Comparison of ENCODE assay signal across 7 cellular contexts in genomic region chr6:6711832-6712231, GRCh38.
A peak's percentile ranks its signal among the peaks of the same experiment; 100 is the strongest.
DNase-seq lines count a peak whose midpoint lies in the region; ATAC-seq and TF ChIP-seq lines count a peak whose summit lies in the region.

No MANE protein-coding gene starts in this region.

- no peak overlapping the region for H2BK15ac ChIP-seq in IMR-90 (ENCODE audit: low read depth, low read length)

- no peak overlapping the region for H4K5ac ChIP-seq in IMR-90 (ENCODE audit: low read depth, low read length)

- no peaks in the 10 kb centered on the region for H4K20me1 ChIP-seq in IMR-90 (ENCODE audit: insufficient read depth, low read length)

- H3K27me3 ChIP-seq in IMR-90 (ENCODE audit: control insufficient read depth, insufficient read depth, low read length), result peaks cover 6% of the 10 kb centered on the region; the same call in 1 of the 2 replicates

- H3K9me3 ChIP-seq in IMR-90 (ENCODE audit: control insufficient read depth, insufficient read depth, low read length), result no peaks in the 10 kb centered on the region

- dilution Hi-C loops in IMR-90 (cut with HindIII; ENCODE audit: low sequenced_read_pairs, unreplicated experiment), result no loop called here

- H2BK120ac ChIP-seq in IMR-90 (ENCODE audit: low read depth, low read length), result no peak overlapping the region; the same call in 1 of the 2 replicates

- H3K4me1 ChIP-seq in IMR-90 (ENCODE audit: control insufficient read depth, insufficient read depth, low read length), result peaks cover 18% of the 10 kb centered on the region

- no peak overlapping the region for H2BK20ac ChIP-seq in IMR-90 (ENCODE audit: low read depth, low read length)

- no peak overlapping the region for H4K91ac ChIP-seq in IMR-90 (ENCODE audit: insufficient read depth, low read depth, low read length)

- intact Hi-C loops in IMR-90 (cut with micrococcal nuclease), result no loop called here

- in situ Hi-C loops in IMR-90 (cut with MboI; ENCODE audit: low sequenced_read_pairs), result no loop called here

- no peak overlapping the region for H2AK5ac ChIP-seq in IMR-90 (ENCODE audit: low read depth, low read length)

- H2BK5ac ChIP-seq in IMR-90 (ENCODE audit: low read depth, low read length, poor library complexity, severe bottlenecking), result no peak overlapping the region

- H3K27ac ChIP-seq in IMR-90 (ENCODE audit: insufficient read depth, low read length) (no peak overlapping the region), skin epidermis (peak overlapping the region in 18 of 21 experiments; percentile 5 to 89 (median 81))

- no peak overlapping the region for H3K4ac ChIP-seq in IMR-90 (ENCODE audit: low read depth, low read length)

- peak; percentile 44 for DNase-seq in GM19240 (ENCODE audit: insufficient read length, low spot score)
- no peak for DNase-seq in IMR-90
- DNase-seq in activated naive CD8-positive, alpha-beta T cell treated with anti-CD3 and anti-CD28 coated beads for 36 hours, result no peak
- DNase-seq in activated effector memory CD4-positive, alpha-beta T cell treated with anti-CD3 and anti-CD28 coated beads, Interleukin-2, amount 50 U/mL, for 16 hours, result no peak

- WGBS in IMR-90 (ENCODE audit: extremely low coverage in 2 of 2, insufficient read length in 1 of 2), 2 experiments, result no CpG with 5 or more reads among the region's 6 CpGs

- H3K4me1 Mint-ChIP-seq in activated naive CD8-positive, alpha-beta T cell treated with anti-CD3 and anti-CD28 coated beads for 36 hours, result peaks cover 21% of the 10 kb centered on the region

- no peaks in the 10 kb centered on the region; the same call in 1 of the 2 replicates for H3K9me1 ChIP-seq in IMR-90 (ENCODE audit: insufficient read depth, low read length)

- no peaks in the 10 kb centered on the region for H3K79me1 ChIP-seq in IMR-90 (ENCODE audit: low read depth in 1 of 2, low read length in 2 of 2)

- H3K23ac ChIP-seq in IMR-90 (ENCODE audit: low read depth, low read length), result no peak overlapping the region

- CTCF ChIA-PET in IMR-90 (lab: Yijun Ruan, JAX), result no interaction called here

- ATAC-seq in IMR-90 (ENCODE audit: low read depth) (no peak), HG03342 (IDR thresholded peaks at IDR 0.05; ENCODE audit: unreplicated experiment) (no peak), HG03460 (IDR thresholded peaks at IDR 0.05; ENCODE audit: unreplicated experiment) (no peak)

- no peak for TF ChIP-seq POLR2A in IMR-90 (IDR thresholded peaks at IDR 0.05; ENCODE audit: low read depth, low read length)

- no peak overlapping the region for H3K14ac ChIP-seq in IMR-90 (replicated peaks; ENCODE audit: low read depth, low read length)

- H3K36me3 Mint-ChIP-seq in activated naive CD8-positive, alpha-beta T cell treated with anti-CD3 and anti-CD28 coated beads for 36 hours, result no peaks in the 10 kb centered on the region

- no peaks in the 10 kb centered on the region for H3K36me3 ChIP-seq in IMR-90 (ENCODE audit: control insufficient read depth, insufficient read depth, low read length)

- no peak overlapping the region for H3K9ac ChIP-seq in IMR-90 (ENCODE audit: low read depth, low read length)

- no peak overlapping the region for H3K56ac ChIP-seq in IMR-90 (ENCODE audit: extremely low read depth, insufficient read depth, low read length)

- TF ChIP-seq RAD21 in IMR-90 (IDR thresholded peaks at IDR 0.05; ENCODE audit: low read length), result no peak

- no peak overlapping the region for H4K8ac ChIP-seq in IMR-90 (ENCODE audit: low read depth in 2 of 2, low read length in 2 of 2)

- H3K4me3 ChIP-seq in IMR-90 (ENCODE audit: insufficient read depth, low read depth, low read length) (no peak overlapping the region), skin epidermis (no peak overlapping the region)

- H3K4me2 ChIP-seq in IMR-90 (ENCODE audit: low read depth, low read length), result no peak overlapping the region

- H2AK9ac ChIP-seq in IMR-90 (replicated peaks; ENCODE audit: low read depth, low read length, poor library complexity), result no peak overlapping the region

- POLR2A ChIA-PET in IMR-90 (lab: Charles Lee; ENCODE audit: unreplicated experiment), result no interaction called here

- H2AFZ ChIP-seq in IMR-90 (replicated peaks; ENCODE audit: low read length, poor library complexity), result peak overlapping the region; percentile 8

- BruUV-seq in IMR-90 (replicated peaks; lab: Mats Ljungman, UMichigan), result no TSS peak

- H3K18ac ChIP-seq in IMR-90 (ENCODE audit: low read depth, low read length), result no peak overlapping the region

- H3K27me3 Mint-ChIP-seq in activated naive CD8-positive, alpha-beta T cell treated with anti-CD3 and anti-CD28 coated beads for 36 hours, result peaks cover 14% of the 10 kb centered on the region

- TF ChIP-seq CTCF in IMR-90 (conservative IDR thresholded peaks at IDR 0.05; ENCODE audit: low read depth, low read length), result no peak

- peak overlapping the region; percentile 9 for H3K27ac Mint-ChIP-seq in activated naive CD8-positive, alpha-beta T cell treated with anti-CD3 and anti-CD28 coated beads for 36 hours

- no peaks in the 10 kb centered on the region for H3K9me3 Mint-ChIP-seq in activated naive CD8-positive, alpha-beta T cell treated with anti-CD3 and anti-CD28 coated beads for 36 hours

- H3K4me3 Mint-ChIP-seq in activated naive CD8-positive, alpha-beta T cell treated with anti-CD3 and anti-CD28 coated beads for 36 hours, result peak overlapping the region; percentile 1

TF ChIP-seq in IMR-90, 13 proteins besides CTCF, POLR2A, EP300 and RAD21:
- TF ChIP-seq MAFK (IDR thresholded peaks at IDR 0.05; ENCODE audit: low read depth, low read length) (no peak), NFE2L2 (IDR thresholded peaks at IDR 0.05; ENCODE audit: low read depth, low read length) (no peak), RFX5 (IDR thresholded peaks at IDR 0.05; ENCODE audit: low read depth, low read length) (no peak), ELK1 (IDR thresholded peaks at IDR 0.05; ENCODE audit: borderline replicate concordance, low read depth, low read length) (no peak), MXI1 (IDR thresholded peaks at IDR 0.05; ENCODE audit: borderline replicate concordance, low read depth, low read length) (no peak), BHLHE40 (IDR thresholded peaks at IDR 0.05; ENCODE audit: low read depth, low read length) (no peak), MAZ (IDR thresholded peaks at IDR 0.05; ENCODE audit: borderline replicate concordance, low read depth, low read length) (no peak), USF2 (IDR thresholded peaks at IDR 0.05; ENCODE audit: low read depth, low read length) (no peak), RCOR1 (IDR thresholded peaks at IDR 0.05; ENCODE audit: insufficient replicate concordance, low read length) (no peak), SMC3 (IDR thresholded peaks at IDR 0.05; ENCODE audit: low read depth, low read length) (no peak), CHD1 (IDR thresholded peaks at IDR 0.05; ENCODE audit: low read depth, low read length) (no peak), CEBPB (IDR thresholded peaks at IDR 0.05; ENCODE audit: low read depth, low read length) (no peak), FOS (IDR thresholded peaks at IDR 0.05; ENCODE audit: low read depth, low read length) (no peak)
